ENCODE assay signal across 8 cellular contexts in genomic region chr22:37681556-37682049, GRCh38. TPM values are rescaled to one million over a fixed set of nuclear protein-coding genes. Genes with fewer than 3 reads are reported as not detected.
A peak's percentile ranks its signal among the peaks of the same experiment; 100 is the strongest.
DNase-seq lines count a peak whose midpoint lies in the region; ATAC-seq and TF ChIP-seq lines count a peak whose summit lies in the region.

No MANE protein-coding gene starts in this region.

- no peaks in the 10 kb centered on the region for H3K27me3 Mint-ChIP-seq in T-helper 2 cell treated with Interferon-gamma antibody and Interleukin-4, amounts not matched to agents 5 μg/mL and 100 μg/mL, for 36 hours (ENCODE audit: low read depth)

- TF ChIP-seq CTCF in NB4 (IDR thresholded peaks at IDR 0.05; ENCODE audit: low read depth, low read length) = peak; percentile 86
- peak; percentile 89 to 94 (median 92) for TF ChIP-seq CTCF in ascending aorta (IDR thresholded peaks at IDR 0.05)

- H3K9me3 Mint-ChIP-seq in T-helper 2 cell treated with Interferon-gamma antibody and Interleukin-4, amounts not matched to agents 5 μg/mL and 100 μg/mL, for 36 hours = no peaks in the 10 kb centered on the region

- H3K9me3 ChIP-seq in ascending aorta = no peaks in the 10 kb centered on the region

- intact Hi-C loops in ascending aorta (cut with DNase I) = loop anchor here (1.0 to 5.0 kb wide), 3 partner anchors 21 to 59 kb away; no protein-coding TSS in a partner anchor

- no peaks in the 10 kb centered on the region for H3K27me3 ChIP-seq in ascending aorta

- DNase-seq in GM04504 (ENCODE audit: low read depth) = peak; percentile 67
- peak; percentile 86 for DNase-seq in NB4 (ENCODE audit: low read depth)
- DNase-seq in T-helper 2 cell treated with Interferon-gamma antibody and Interleukin-4, amounts not matched to agents 5 μg/mL and 100 μg/mL, for 36 hours (ENCODE audit: low spot score) = peak; percentile 70
- DNase-seq in ascending aorta (ENCODE audit: low spot score in 2 of 2) = peak in 1 of 2 donors; percentile 84
- peak; percentile 80 for DNase-seq in iPS-NIHi7 (ENCODE audit: extremely low spot score)
- peak; percentile 57 to 58 for DNase-seq in stimulated activated CD4-positive, alpha-beta T cell treated with anti-CD3 and anti-CD28 coated beads, Interleukin-15, amount 100 ng/mL, for 48 hours (ENCODE audit: low read depth in 2 of 2)

- no peak overlapping the region for H3K4me3 ChIP-seq in NB4 (ENCODE audit: low read depth, low read length)
- H3K4me3 ChIP-seq in ascending aorta = no peak overlapping the region

- H3K4me1 Mint-ChIP-seq in T-helper 2 cell treated with Interferon-gamma antibody and Interleukin-4, amounts not matched to agents 5 μg/mL and 100 μg/mL, for 36 hours (ENCODE audit: low read depth) = peaks cover 20% of the 10 kb centered on the region

- no peak for ATAC-seq in HG02798 (IDR thresholded peaks at IDR 0.05; ENCODE audit: poor library complexity, unreplicated experiment)
- ATAC-seq in HG02981 (IDR thresholded peaks at IDR 0.05; ENCODE audit: unreplicated experiment) = no peak

- H3K36me3 Mint-ChIP-seq in T-helper 2 cell treated with Interferon-gamma antibody and Interleukin-4, amounts not matched to agents 5 μg/mL and 100 μg/mL, for 36 hours (ENCODE audit: low read depth) = peaks cover 20% of the 10 kb centered on the region

- H3K4me1 ChIP-seq in ascending aorta = peaks cover 6 to 14% of the 10 kb centered on the region in 2 donors

- H3K27ac ChIP-seq in ascending aorta = no peak overlapping the region

- no peak for TF ChIP-seq POLR2A in NB4 (IDR thresholded peaks at IDR 0.05; ENCODE audit: extremely low read depth, insufficient read length)

- H3K27ac Mint-ChIP-seq in T-helper 2 cell treated with Interferon-gamma antibody and Interleukin-4, amounts not matched to agents 5 μg/mL and 100 μg/mL, for 36 hours = peak overlapping the region; percentile 69

- H3K36me3 ChIP-seq in ascending aorta = peaks cover 25 to 28% of the 10 kb centered on the region in 2 donors

- H3K4me3 Mint-ChIP-seq in T-helper 2 cell treated with Interferon-gamma antibody and Interleukin-4, amounts not matched to agents 5 μg/mL and 100 μg/mL, for 36 hours = no peak overlapping the region

RNA-seq across cellular contexts. Expression of gene NOL12, which starts 4.5 kb away (rescaled TPM):
- 4.0 TPM for total RNA-seq in ascending aorta

RNA-seq across cellular contexts. Expression of gene LGALS1, which starts 6.2 kb away (rescaled TPM):
- total RNA-seq in ascending aorta = 2,009 TPM

RNA-seq across cellular contexts. Expression of gene TRIOBP, which starts 15.2 kb away (rescaled TPM):
- total RNA-seq in ascending aorta = 253 TPM

RNA-seq across cellular contexts. Expression of gene PDXP, which starts 23.1 kb away (rescaled TPM):
- total RNA-seq in ascending aorta = 10.6 TPM

RNA-seq across cellular contexts. Expression of gene SH3BP1, which starts 42.1 kb away (rescaled TPM):
- 33.7 TPM for total RNA-seq in ascending aorta
